In genomic region chr11:12331239-12331874, GRCh38 we compare ENCODE assay signal across 8 cellular contexts. TPM values are rescaled to one million over a fixed set of nuclear protein-coding genes. Genes with fewer than 3 reads are reported as not detected.
DNase-seq lines count a peak whose midpoint lies in the region; ATAC-seq and TF ChIP-seq lines count a peak whose summit lies in the region.

No MANE protein-coding gene starts in this region.

- H3K27ac Mint-ChIP-seq in stimulated activated naive CD8-positive, alpha-beta T cell treated with anti-CD3 and anti-CD28 coated beads, Interleukin-15, amount 100 ng/mL, for 72 hours, result no peak overlapping the region

- H3K36me3 Mint-ChIP-seq in activated T-cell treated with anti-CD3 and anti-CD28 coated beads, Interleukin-2, amount 50 U/mL, for 4 hours (ENCODE audit: insufficient read depth), result no peaks in the 10 kb centered on the region

- no peaks in the 10 kb centered on the region; the same call in 1 of the 2 replicates for H3K36me3 ChIP-seq in Karpas-422 (ENCODE audit: insufficient read depth, low read length)
- no peaks in the 10 kb centered on the region for H3K36me3 ChIP-seq in neural cell (ENCODE audit: insufficient read depth, low read length)

- no peaks in the 10 kb centered on the region for H3K27me3 Mint-ChIP-seq in activated T-cell treated with anti-CD3 and anti-CD28 coated beads, Interleukin-2, amount 50 U/mL, for 4 hours (ENCODE audit: low read depth)
- H3K27me3 Mint-ChIP-seq in stimulated activated naive CD8-positive, alpha-beta T cell treated with anti-CD3 and anti-CD28 coated beads, Interleukin-15, amount 100 ng/mL, for 72 hours, result no peaks in the 10 kb centered on the region

- H3K79me2 ChIP-seq in Karpas-422 (ENCODE audit: low read length), result no peaks in the 10 kb centered on the region
- no peaks in the 10 kb centered on the region for H3K79me2 ChIP-seq in neural cell (replicated peaks; ENCODE audit: insufficient read depth, low read length)

- H3K27ac ChIP-seq in Karpas-422 (ENCODE audit: low read length), result peak overlapping the region; percentile 42; the same call in 1 of the 2 replicates
- H3K27ac ChIP-seq in neural cell (ENCODE audit: low read length), result no peak overlapping the region

- H3K9me3 ChIP-seq in Karpas-422 (ENCODE audit: low read length) (no peaks in the 10 kb centered on the region), neural cell (ENCODE audit: low read length) (no peaks in the 10 kb centered on the region)

- H3K4me1 ChIP-seq in Karpas-422 (ENCODE audit: low read length), result peaks cover 49% of the 10 kb centered on the region

- H4K20me1 ChIP-seq in Karpas-422 (ENCODE audit: insufficient read depth, low read depth, low read length) (no peaks in the 10 kb centered on the region), neural cell (ENCODE audit: insufficient read depth) (no peaks in the 10 kb centered on the region)

- H2AFZ ChIP-seq in Karpas-422 (ENCODE audit: low read length) (peak overlapping the region; percentile 37; the same call in 1 of the 2 replicates), neural cell (ENCODE audit: low read depth, low read length) (no peak overlapping the region)

- TF ChIP-seq EP300 in neural cell (conservative IDR thresholded peaks at IDR 0.05; ENCODE audit: poor library complexity, severe bottlenecking), result no peak

- peak in 1 of 2 donors; percentile 62 for ATAC-seq in activated T-cell treated with anti-CD3 and anti-CD28 coated beads, Interleukin-2, amount 50 U/mL, for 4 hours
- peak; percentile 65 for ATAC-seq in stimulated activated naive CD8-positive, alpha-beta T cell treated with anti-CD3 and anti-CD28 coated beads, Interleukin-15, amount 100 ng/mL, for 72 hours
- ATAC-seq in GM18870 (IDR thresholded peaks at IDR 0.05; ENCODE audit: unreplicated experiment), result no peak

- peak; percentile 97 for TF ChIP-seq RAD21 in neural cell (conservative IDR thresholded peaks at IDR 0.05)

- no peaks in the 10 kb centered on the region for H3F3A ChIP-seq in neural cell (ENCODE audit: insufficient read depth, low read length, poor library complexity, severe bottlenecking)

- H3K9me2 ChIP-seq in Karpas-422 (replicated peaks; ENCODE audit: insufficient read depth, low read length), result no peaks in the 10 kb centered on the region
- H3K9me2 ChIP-seq in neural cell (ENCODE audit: insufficient read depth, low read length), result no peaks in the 10 kb centered on the region

- H3K4me3 ChIP-seq in Karpas-422 (ENCODE audit: low read length) (no peak overlapping the region), fibroblast of mammary gland (ENCODE audit: control insufficient read depth, low read depth, low read length) (no peak overlapping the region), neural cell (ENCODE audit: low read length) (no peak overlapping the region)

- H3K9me3 Mint-ChIP-seq in activated T-cell treated with anti-CD3 and anti-CD28 coated beads, Interleukin-2, amount 50 U/mL, for 4 hours, result no peaks in the 10 kb centered on the region
- no peaks in the 10 kb centered on the region for H3K9me3 Mint-ChIP-seq in stimulated activated naive CD8-positive, alpha-beta T cell treated with anti-CD3 and anti-CD28 coated beads, Interleukin-15, amount 100 ng/mL, for 72 hours

- H3K27me3 ChIP-seq in Karpas-422 (ENCODE audit: low read length) (no peaks in the 10 kb centered on the region), neural cell (ENCODE audit: insufficient read depth, low read depth, low read length) (no peaks in the 10 kb centered on the region)

- peaks cover 4% of the 10 kb centered on the region for H3K4me1 Mint-ChIP-seq in activated T-cell treated with anti-CD3 and anti-CD28 coated beads, Interleukin-2, amount 50 U/mL, for 4 hours (ENCODE audit: low read depth)
- H3K4me1 Mint-ChIP-seq in stimulated activated naive CD8-positive, alpha-beta T cell treated with anti-CD3 and anti-CD28 coated beads, Interleukin-15, amount 100 ng/mL, for 72 hours, result no peaks in the 10 kb centered on the region

- no peak overlapping the region for H3K4me3 Mint-ChIP-seq in activated T-cell treated with anti-CD3 and anti-CD28 coated beads, Interleukin-2, amount 50 U/mL, for 4 hours
- H3K4me3 Mint-ChIP-seq in stimulated activated naive CD8-positive, alpha-beta T cell treated with anti-CD3 and anti-CD28 coated beads, Interleukin-15, amount 100 ng/mL, for 72 hours, result no peak overlapping the region

- peak; percentile 82 for TF ChIP-seq CTCF in fibroblast of mammary gland (conservative IDR thresholded peaks at IDR 0.05; ENCODE audit: control insufficient read depth, insufficient read depth, low read depth, low read length)
- peak; percentile 92 for TF ChIP-seq CTCF in neural cell (IDR thresholded peaks at IDR 0.05; ENCODE audit: poor library complexity, severe bottlenecking)

- peak; percentile 84 for DNase-seq in DMS153 treated with DMSO at 0.1 percent for 48 hours (lab: John Stamatoyannopoulos, UW; ENCODE audit: unreplicated experiment)
- peak; percentile 93 for DNase-seq in Karpas-422
- DNase-seq in OCI-M1 (lab: John Stamatoyannopoulos, UW), result peak; percentile 86
- peak; percentile 60 for DNase-seq in activated T-cell treated with anti-CD3 and anti-CD28 coated beads, Interleukin-2, amount 50 U/mL, for 4 hours
- peak; percentile 85 for DNase-seq in fibroblast of mammary gland (ENCODE audit: low read depth)
- DNase-seq in stimulated activated naive CD8-positive, alpha-beta T cell treated with anti-CD3 and anti-CD28 coated beads, Interleukin-15, amount 100 ng/mL, for 72 hours, result peak; percentile 45 to 60

- H3K4me2 ChIP-seq in Karpas-422 (ENCODE audit: low read depth, low read length, poor library complexity, severe bottlenecking) (peak overlapping the region; percentile 48), neural cell (ENCODE audit: low read length) (no peak overlapping the region)

- H3K9ac ChIP-seq in Karpas-422 (ENCODE audit: low read length), result peak overlapping the region; percentile 26
- H3K9ac ChIP-seq in neural cell (ENCODE audit: low read length), result no peak overlapping the region

TF ChIP-seq in neural cell, 6 proteins besides CTCF, POLR2A, EP300 and RAD21:
- TF ChIP-seq MXI1 (conservative IDR thresholded peaks at IDR 0.05; ENCODE audit: poor library complexity, severe bottlenecking) (no peak), SMC3 (conservative IDR thresholded peaks at IDR 0.05; ENCODE audit: poor library complexity) (peak; percentile 98)

RNA-seq across cellular contexts. Expression of gene PARVA, which starts 46.0 kb away (rescaled TPM):
- total RNA-seq in Karpas-422 (2014; rRNA removed; shearing (Covaris generic); ENCODE audit: low replicate concordance), result not detected in 2 replicates
- under 1 TPM; 0.11 to 0.76 (median 0.15) TPM for total RNA-seq in activated T-cell treated with anti-CD3 and anti-CD28 coated beads, Interleukin-2, amount 50 U/mL, for 4 hours
- 0.94 and 1.0 TPM in 2 replicates for polyA plus RNA-seq in neural cell
- polyA minus RNA-seq in neural cell, result 0.97 and 1.2 TPM in 2 replicates
